19 cellular contexts compared by ENCODE assay signal in the genomic region with DNA sequence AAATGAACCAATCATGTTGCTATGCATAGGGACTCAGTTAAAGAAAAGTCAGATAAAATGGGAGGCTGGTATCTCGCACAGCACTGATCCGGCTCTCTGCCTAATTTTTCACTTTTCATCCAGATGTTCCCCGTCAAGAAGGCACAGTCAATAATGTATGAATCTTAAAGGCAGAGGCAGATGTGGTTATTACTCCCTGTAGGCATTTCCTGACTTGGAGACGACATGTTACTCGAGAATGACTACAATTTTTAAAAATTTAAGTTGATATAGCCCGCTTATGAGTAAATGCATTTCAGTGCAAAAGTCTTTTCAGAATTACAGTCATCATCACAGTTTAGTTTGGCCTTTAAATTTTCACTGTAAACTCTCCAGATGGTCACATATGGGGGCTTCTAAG.
"Had no signal": no experiment of that assay in that cellular context is flagged by ENCODE, and none has a peak within 500 bp of the region (broad histone marks: within the 10 kb centered on the region; RNA-seq: fewer than 3 reads in every experiment).

No MANE protein-coding gene starts in this region.

- H3K27me3 ChIP-seq: ovary, right atrium auricular region, stomach, transverse colon had no signal

- H3K36me3 ChIP-seq: ovary, right atrium auricular region, sigmoid colon, stomach, thoracic aorta, transverse colon had no signal

- DNase-seq: endodermal cell; erythroblast; heart left ventricle; hippocampal formation; left colon; left ventricle myocardium superior; mesenchymal stem cell; midbrain; ovary; sigmoid colon; stimulated activated CD4-positive, alpha-beta T cell treated with anti-CD3 and anti-CD28 coated beads, Interleukin-2, amount 100 ng/mL, for 24 hours; stimulated activated naive CD4-positive, alpha-beta T cell; stomach; substantia nigra; transverse colon had no signal

- H3K4me1 ChIP-seq: right atrium auricular region, sigmoid colon, transverse colon had no signal

- ATAC-seq: heart left ventricle, left colon, left ventricle myocardium superior had no signal

- H3K9me3 ChIP-seq: thoracic aorta, transverse colon had no signal

- H3K4me3 ChIP-seq: heart left ventricle, lung, ovary, right atrium auricular region, sigmoid colon, skin epidermis, stomach, thoracic aorta, transverse colon had no signal

- H3K27ac ChIP-seq: heart left ventricle, ovary, right atrium auricular region, sigmoid colon, skin epidermis, stomach, thoracic aorta, transverse colon had no signal
